ENCODE assay signal across 8 cellular contexts in genomic region chr2:69306897-69307695, GRCh38.
DNase-seq lines count a peak whose midpoint lies in the region; ATAC-seq and TF ChIP-seq lines count a peak whose summit lies in the region.

No MANE protein-coding gene starts in this region.

- peak overlapping the region; percentile 77 to 87 for H3K27ac ChIP-seq in right atrium auricular region
- peak overlapping the region; percentile 73 to 87 (median 85) for H3K27ac ChIP-seq in upper lobe of left lung

- H3K27me3 Mint-ChIP-seq in progenitor cell of endocrine pancreas = peaks cover 60% of the 10 kb centered on the region

- peak; percentile 92 for DNase-seq in GM03348 (ENCODE audit: low spot score)
- peak; percentile 40 for DNase-seq in HFF-Myc (ENCODE audit: extremely low read depth, low read depth)
- peak; percentile 85 for DNase-seq in NAMALWA (ENCODE audit: low spot score)
- peak in 4 of 5 donors; percentile 27 to 58 (median 28) for DNase-seq in T-helper 1 cell
- peak; percentile 62 for DNase-seq in amniotic stem cell (lab: John Stamatoyannopoulos, UW)
- DNase-seq in right atrium auricular region (ENCODE audit: low spot score) = peak; percentile 92
- DNase-seq in progenitor cell of endocrine pancreas (ENCODE audit: low spot score, unreplicated experiment) = peak; percentile 72
- DNase-seq in upper lobe of left lung = peak; percentile 78 to 95

- TF ChIP-seq POLR2A in upper lobe of left lung (IDR thresholded peaks at IDR 0.05) = no peak

- H3K4me3 ChIP-seq in HFF-Myc (replicated peaks; ENCODE audit: low read depth, low read length) = peak overlapping the region; percentile 51
- H3K4me3 ChIP-seq in right atrium auricular region = peak overlapping the region; percentile 40 to 56
- peak overlapping the region; percentile 45 to 64 (median 56) for H3K4me3 ChIP-seq in upper lobe of left lung

- 2 to 20% methylated on average over 2 to 26 of the region's 58 CpGs for WGBS in upper lobe of left lung, 2 donors

- H3K4me1 ChIP-seq in right atrium auricular region (peaks cover 0 to 50% of the 10 kb centered on the region in 2 donors), upper lobe of left lung (peaks cover 33 to 45% (median 38%) of the 10 kb centered on the region in 4 donors)

- H3K9me3 ChIP-seq in right atrium auricular region = peaks cover 0 to 7% of the 10 kb centered on the region in 2 donors
- H3K9me3 ChIP-seq in upper lobe of left lung = no peaks in the 10 kb centered on the region

- H3K36me3 ChIP-seq in right atrium auricular region = no peaks in the 10 kb centered on the region
- H3K36me3 ChIP-seq in upper lobe of left lung = no peaks in the 10 kb centered on the region

- peaks cover 1% of the 10 kb centered on the region for H3K36me3 Mint-ChIP-seq in progenitor cell of endocrine pancreas (ENCODE audit: insufficient read depth)

- peaks cover 9% of the 10 kb centered on the region for H3K4me1 Mint-ChIP-seq in progenitor cell of endocrine pancreas (ENCODE audit: low read depth)

- TF ChIP-seq EP300 in upper lobe of left lung (IDR thresholded peaks at IDR 0.05) = no peak

- no peaks in the 10 kb centered on the region for H3K27me3 ChIP-seq in right atrium auricular region
- peaks cover 0 to 3% (median 0%) of the 10 kb centered on the region in 4 donors for H3K27me3 ChIP-seq in upper lobe of left lung

- peak overlapping the region; percentile 75 for H3K4me3 Mint-ChIP-seq in progenitor cell of endocrine pancreas (ENCODE audit: low read depth)

- ATAC-seq in upper lobe of left lung (ENCODE audit: low FRiP score in 2 of 2) = peak; percentile 89 to 93

- no peak overlapping the region for H3K27ac Mint-ChIP-seq in progenitor cell of endocrine pancreas

- TF ChIP-seq CTCF in HFF-Myc (IDR thresholded peaks at IDR 0.05; ENCODE audit: low read depth, low read length, missing control alignments) (peak; percentile 73), right atrium auricular region (IDR thresholded peaks at IDR 0.05) (peak; percentile 80 to 88), progenitor cell of endocrine pancreas (IDR thresholded peaks at IDR 0.05; ENCODE audit: unreplicated experiment) (peak; percentile 70), upper lobe of left lung (IDR thresholded peaks at IDR 0.05) (peak; percentile 67 to 94 (median 87))

- no peaks in the 10 kb centered on the region for H3K9me3 Mint-ChIP-seq in progenitor cell of endocrine pancreas (ENCODE audit: low read depth)

Comparison
In these comparisons a context has a peak if more than half of its experiments do, and no peak if none do; other contexts are left out.
1. Peak in every context shown above with its lines: DNase-seq, ATAC-seq, H3K4me3 ChIP-seq and H3K27ac ChIP-seq.
2. DNase-seq: peak in every context shown above with its lines; median percentile 92 in GM03348; 92 in right atrium auricular region; 86 in upper lobe of left lung; 85 in NAMALWA; 72 in progenitor cell of endocrine pancreas; 62 in amniotic stem cell; 40 in HFF-Myc; 28 in T-helper 1 cell.